ENCODE assay signal across 10 cellular contexts in genomic region chr18:46412831-46413371, GRCh38.
A peak's percentile ranks its signal among the peaks of the same experiment; 100 is the strongest.
DNase-seq lines count a peak whose midpoint lies in the region; ATAC-seq lines count a peak whose summit lies in the region.
"Had no signal": no experiment of that assay in that cellular context is flagged by ENCODE, and none has a peak within 500 bp of the region (broad histone marks: within the 10 kb centered on the region; RNA-seq: fewer than 3 reads in every experiment).

No MANE protein-coding gene starts in this region.

- intact Hi-C loops in left ventricle myocardium superior (cut with micrococcal nuclease): no loop called here

- peaks cover 3% of the 10 kb centered on the region for H3K27me3 ChIP-seq in rectal smooth muscle tissue (ENCODE audit: control insufficient read depth, insufficient read depth, low read length)

- peak overlapping the region; percentile 9 for H3K4me3 ChIP-seq in rectal smooth muscle tissue (ENCODE audit: low read length)

- no peaks in the 10 kb centered on the region for H3K36me3 ChIP-seq in rectal smooth muscle tissue (ENCODE audit: control insufficient read depth, insufficient read depth, low read length)

- H3K27ac ChIP-seq in rectal smooth muscle tissue (ENCODE audit: low read depth, low read length): peak overlapping the region; percentile 71
- H3K27ac ChIP-seq: C4-2B had no signal

- H3K9ac ChIP-seq in rectal smooth muscle tissue (ENCODE audit: low read length): no peak overlapping the region

- DNase-seq in NCI-H1092 treated with DMSO at 0.1 percent for 48 hours (lab: John Stamatoyannopoulos, UW): peak; percentile 57
- DNase-seq in NCI-H446 treated with DMSO at 0.1 percent for 48 hours (lab: John Stamatoyannopoulos, UW): peak; percentile 41
- DNase-seq in left ventricle myocardium superior: no peak
- no peak for DNase-seq in NOMO-1 (lab: John Stamatoyannopoulos, UW; ENCODE audit: unreplicated experiment in 2 of 2)
- no peak for DNase-seq in stimulated activated CD4-positive, alpha-beta T cell treated with anti-CD3 and anti-CD28 coated beads, Interleukin-1b, Interleukin-23, amount 100 ng/mL, for 48 hours
- DNase-seq: SHP77 treated with DMSO at 0.1 percent for 48 hours had no signal

- H3K4me1 ChIP-seq in rectal smooth muscle tissue (ENCODE audit: control insufficient read depth, insufficient read depth, low read length): peaks cover 28% of the 10 kb centered on the region

- peak; percentile 32 for ATAC-seq in left ventricle myocardium superior
- ATAC-seq in GM19351 (IDR thresholded peaks at IDR 0.05; ENCODE audit: unreplicated experiment): no peak
- no peak for ATAC-seq in GM21528 (IDR thresholded peaks at IDR 0.05; ENCODE audit: low FRiP score, unreplicated experiment)

Comparison
In these comparisons a context has a peak if more than half of its experiments do, and no peak if none do; other contexts are left out.
1. DNase-seq: peak in NCI-H1092 treated with DMSO at 0.1 percent for 48 hours (single experiment) and NCI-H446 treated with DMSO at 0.1 percent for 48 hours (single experiment); none in left ventricle myocardium superior (single experiment), NOMO-1 (0 of 2) and stimulated activated CD4-positive, alpha-beta T cell treated with anti-CD3 and anti-CD28 coated beads, Interleukin-1b, Interleukin-23, amount 100 ng/mL, for 48 hours (single experiment).